17 cellular contexts compared by ENCODE assay signal in the genomic region with DNA sequence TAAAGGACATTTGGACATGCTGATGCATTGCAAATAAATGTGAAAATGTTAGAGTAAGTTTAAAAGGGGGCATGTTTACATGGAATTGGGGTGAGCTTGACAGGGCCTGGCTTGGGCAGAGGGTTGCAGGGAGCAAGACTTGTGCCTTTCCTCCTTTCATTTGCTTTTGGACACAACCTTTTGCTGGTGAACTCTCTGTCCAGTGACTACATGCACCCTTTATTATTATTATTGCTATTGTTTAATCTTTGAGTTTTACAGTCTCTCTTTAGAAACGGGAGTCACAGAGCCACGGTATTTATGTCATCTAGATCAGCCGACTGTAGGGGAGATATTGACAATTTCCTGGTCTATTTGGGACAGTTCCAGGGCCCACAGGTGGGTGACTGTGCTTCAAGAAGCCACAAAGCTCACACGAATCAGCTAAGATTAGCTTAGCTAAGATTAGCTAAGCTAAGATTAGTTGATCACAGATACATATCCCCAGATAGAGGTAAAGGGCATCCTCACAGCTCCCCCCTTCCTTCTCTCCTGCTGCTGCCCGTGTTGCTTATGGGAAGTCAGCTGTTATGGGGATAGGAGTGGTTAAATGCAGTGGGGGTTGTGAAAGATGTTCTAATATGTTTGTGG. TPM values are rescaled to one million over a fixed set of nuclear protein-coding genes. Genes with fewer than 3 reads are reported as not detected.
A peak's percentile ranks its signal among the peaks of the same experiment; 100 is the strongest.
DNase-seq lines count a peak whose midpoint lies in the region; ATAC-seq and TF ChIP-seq lines count a peak whose summit lies in the region.
"Had no signal": no experiment of that assay in that cellular context is flagged by ENCODE, and none has a peak within 500 bp of the region (broad histone marks: within the 10 kb centered on the region; RNA-seq: fewer than 3 reads in every experiment).

No MANE protein-coding gene starts in this region.

- no peaks in the 10 kb centered on the region for H3K79me1 ChIP-seq in IMR-90 (ENCODE audit: low read depth in 1 of 2, low read length in 2 of 2)

- CTCF ChIA-PET in IMR-90 (lab: Yijun Ruan, JAX) (interaction anchor here (0.5 to 8.7 kb wide), 6 partner anchors 13 to 165 kb away, joined by 3 to 82 read pairs (median 3); a partner anchor contains a TSS), PC-9 (lab: Charles Lee) (interaction anchor here (3.2 kb wide), 1 partner anchor 98 kb away, joined by 24 read pairs; no protein-coding TSS in a partner anchor)

- H3K23ac ChIP-seq in IMR-90 (ENCODE audit: low read depth, low read length): no peak overlapping the region

- H3K4me3 ChIP-seq in BLaER1: no peak overlapping the region
- H3K4me3 ChIP-seq in IMR-90 (ENCODE audit: insufficient read depth, low read depth, low read length): no peak overlapping the region
- H3K4me3 ChIP-seq in PC-9: no peak overlapping the region
- no peak overlapping the region for H3K4me3 ChIP-seq in hepatocyte
- no peak overlapping the region for H3K4me3 ChIP-seq in endodermal cell (ENCODE audit: low read length)

- H3K9ac ChIP-seq in BLaER1: peak overlapping the region; percentile 46
- H3K9ac ChIP-seq in IMR-90 (ENCODE audit: low read depth, low read length): no peak overlapping the region
- H3K9ac ChIP-seq in endodermal cell (ENCODE audit: extremely low read depth, low read length, poor library complexity, severe bottlenecking): no peak overlapping the region

- peaks cover 54% of the 10 kb centered on the region for H3K4me1 Mint-ChIP-seq in endodermal cell

- WGBS in IMR-90 (ENCODE audit: extremely low coverage in 2 of 2, insufficient read length in 1 of 2), 2 experiments: 29% methylated on average over 2 of the region's 5 CpGs; no CpG with 5 or more reads in 1 of the 2 experiments
- WGBS in hepatocyte (ENCODE audit: low lambda C conversion rate, missing lambda C conversion rate): 41% methylated on average over 5 of the region's 5 CpGs
- 58 to 90% methylated on average over 2 to 5 of the region's 5 CpGs for WGBS in endodermal cell (ENCODE audit: insufficient coverage in 1 of 2, insufficient read length in 1 of 2), 2 experiments

- no peak overlapping the region for H3K56ac ChIP-seq in IMR-90 (ENCODE audit: extremely low read depth, insufficient read depth, low read length)

- no peak overlapping the region for H4K5ac ChIP-seq in IMR-90 (ENCODE audit: low read depth, low read length)

- BruUV-seq in IMR-90 (replicated peaks; lab: Mats Ljungman, UMichigan): no TSS peak
- BruUV-seq in PC-9 (replicated peaks; lab: Mats Ljungman, UMichigan): no TSS peak

- TF ChIP-seq RAD21 in IMR-90 (IDR thresholded peaks at IDR 0.05; ENCODE audit: low read length): no peak

- H2AFZ ChIP-seq in IMR-90 (replicated peaks; ENCODE audit: low read length, poor library complexity) (peak overlapping the region; percentile 47), PC-9 (no peak overlapping the region), hepatocyte (no peak overlapping the region)

- peaks cover 8% of the 10 kb centered on the region for H3K27me3 Mint-ChIP-seq in endodermal cell (ENCODE audit: insufficient read depth)

- no peak overlapping the region for H2BK5ac ChIP-seq in IMR-90 (ENCODE audit: low read depth, low read length, poor library complexity, severe bottlenecking)

- intact Hi-C loops in IMR-90 (cut with micrococcal nuclease): no loop called here
- intact Hi-C loops in PC-9 (cut with micrococcal nuclease; ENCODE audit: unreplicated experiment): no loop called here

- H3K4me3 Mint-ChIP-seq in endodermal cell: no peak overlapping the region
- H3K4me3 Mint-ChIP-seq: CD14-positive monocyte had no signal

- H3K27me3 ChIP-seq in BLaER1: no peaks in the 10 kb centered on the region
- no peaks in the 10 kb centered on the region for H3K27me3 ChIP-seq in IMR-90 (ENCODE audit: control insufficient read depth, insufficient read depth, low read length)
- no peaks in the 10 kb centered on the region for H3K27me3 ChIP-seq in PC-9 (ENCODE audit: insufficient read depth, low read depth)
- H3K27me3 ChIP-seq in hepatocyte: no peaks in the 10 kb centered on the region
- peaks cover 21% of the 10 kb centered on the region for H3K27me3 ChIP-seq in endodermal cell (ENCODE audit: control insufficient read depth, insufficient read depth, low read length, poor library complexity, severe bottlenecking)

- POLR2A ChIA-PET in IMR-90 (lab: Charles Lee; ENCODE audit: unreplicated experiment) (no interaction called here), PC-9 (lab: Charles Lee; ENCODE audit: unreplicated experiment) (interaction anchor here (0.6 kb wide), 1 partner anchor 74 kb away, joined by 4 read pairs; no protein-coding TSS in a partner anchor)

- in situ Hi-C loops in IMR-90 (cut with MboI; ENCODE audit: low sequenced_read_pairs): loop anchor here (5.0 kb wide), 2 partner anchors 97 to 177 kb away; no protein-coding TSS in a partner anchor

- H3K9me3 ChIP-seq in BLaER1: no peaks in the 10 kb centered on the region
- H3K9me3 ChIP-seq in IMR-90 (ENCODE audit: control insufficient read depth, insufficient read depth, low read length): no peaks in the 10 kb centered on the region
- no peaks in the 10 kb centered on the region for H3K9me3 ChIP-seq in PC-9 (ENCODE audit: insufficient read depth, low read depth)
- H3K9me3 ChIP-seq in hepatocyte (ENCODE audit: low read depth): no peaks in the 10 kb centered on the region
- H3K9me3 ChIP-seq in endodermal cell (ENCODE audit: control insufficient read depth, low read length): no peaks in the 10 kb centered on the region

- H4K91ac ChIP-seq in IMR-90 (ENCODE audit: insufficient read depth, low read depth, low read length): no peak overlapping the region

- no peak overlapping the region for H4K8ac ChIP-seq in IMR-90 (ENCODE audit: low read depth in 2 of 2, low read length in 2 of 2)

- H3K4me2 ChIP-seq in BLaER1 (peak overlapping the region; percentile 71), IMR-90 (ENCODE audit: low read depth, low read length) (no peak overlapping the region), PC-9 (peak overlapping the region; percentile 54), hepatocyte (no peak overlapping the region)

- no peaks in the 10 kb centered on the region for H3K36me3 Mint-ChIP-seq in endodermal cell (ENCODE audit: low read depth)
- H3K36me3 Mint-ChIP-seq: CD14-positive monocyte had no signal

- no peak overlapping the region for H2BK15ac ChIP-seq in IMR-90 (ENCODE audit: low read depth, low read length)

- no peak overlapping the region; the same call in 1 of the 2 replicates for H2AK5ac ChIP-seq in IMR-90 (ENCODE audit: low read depth, low read length)

- H2AK9ac ChIP-seq in IMR-90 (replicated peaks; ENCODE audit: low read depth, low read length, poor library complexity): no peak overlapping the region

- H4K20me1 ChIP-seq in BLaER1: no peaks in the 10 kb centered on the region; the same call in 1 of the 2 replicates
- peaks cover 3% of the 10 kb centered on the region; the same call in 1 of the 2 replicates for H4K20me1 ChIP-seq in IMR-90 (ENCODE audit: insufficient read depth, low read length)
- H4K20me1 ChIP-seq in PC-9 (ENCODE audit: insufficient read depth): peaks cover 3% of the 10 kb centered on the region; the same call in 1 of the 2 replicates
- no peaks in the 10 kb centered on the region for H4K20me1 ChIP-seq in hepatocyte (ENCODE audit: insufficient read depth, poor library complexity, severe bottlenecking)

- H3K9me1 ChIP-seq in IMR-90 (ENCODE audit: insufficient read depth, low read length): peaks cover 18% of the 10 kb centered on the region

- peaks cover 29% of the 10 kb centered on the region; the same call in 1 of the 2 replicates for H3F3A ChIP-seq in PC-9 (ENCODE audit: insufficient read depth, low read depth)

- no peak overlapping the region for H3K18ac ChIP-seq in IMR-90 (ENCODE audit: low read depth, low read length)

- H3K4me1 ChIP-seq in BLaER1 (peaks cover 58% of the 10 kb centered on the region), IMR-90 (ENCODE audit: control insufficient read depth, insufficient read depth, low read length) (peaks cover 16% of the 10 kb centered on the region), PC-9 (replicated peaks; ENCODE audit: insufficient read depth) (peaks cover 57% of the 10 kb centered on the region), hepatocyte (ENCODE audit: insufficient read depth) (peaks cover 54% of the 10 kb centered on the region), endodermal cell (ENCODE audit: control insufficient read depth, insufficient read depth, low read length) (peaks cover 28% of the 10 kb centered on the region)

- no peak overlapping the region for H3K4ac ChIP-seq in IMR-90 (ENCODE audit: low read depth, low read length)

- H3K9me2 ChIP-seq in PC-9 (ENCODE audit: insufficient read depth) (no peaks in the 10 kb centered on the region), hepatocyte (replicated peaks; ENCODE audit: insufficient read depth) (no peaks in the 10 kb centered on the region)

- H3K27ac ChIP-seq in BLaER1: no peak overlapping the region
- H3K27ac ChIP-seq in IMR-90 (ENCODE audit: insufficient read depth, low read length): no peak overlapping the region
- no peak overlapping the region; the same call in 1 of the 2 replicates for H3K27ac ChIP-seq in PC-9
- H3K27ac ChIP-seq in hepatocyte: peak overlapping the region; percentile 80
- H3K27ac ChIP-seq in endodermal cell (ENCODE audit: low read depth, low read length): no peak overlapping the region

- H3K79me2 ChIP-seq in PC-9 (ENCODE audit: low read depth) (no peaks in the 10 kb centered on the region), hepatocyte (no peaks in the 10 kb centered on the region)

- H2BK20ac ChIP-seq in IMR-90 (ENCODE audit: low read depth, low read length): no peak overlapping the region

- H2BK120ac ChIP-seq in IMR-90 (ENCODE audit: low read depth, low read length): no peak overlapping the region; the same call in 1 of the 2 replicates

- no peak overlapping the region for H3K27ac Mint-ChIP-seq in endodermal cell
- H3K27ac Mint-ChIP-seq: CD14-positive monocyte had no signal

- DNase-seq in IMR-90 (no peak), PC-9 (no peak), hepatocyte (ENCODE audit: low spot score) (no peak), ecto neural progenitor cell (ENCODE audit: low spot score) (no peak), NCI-H1048 (lab: John Stamatoyannopoulos, UW) (no peak), endodermal cell (no peak), GDM1 (lab: John Stamatoyannopoulos, UW) (no peak)
- DNase-seq: AML-193, Karpas-422, NCI-H1092, NCI-H1436, NCI-H187 treated with DMSO at 0.1 percent for 48 hours, NCI-H2107, NCI-H69, Right ventricle myocardium superior had no signal

- no peaks in the 10 kb centered on the region for H3K9me3 Mint-ChIP-seq in endodermal cell
- H3K9me3 Mint-ChIP-seq: CD14-positive monocyte had no signal

- no peak for TF ChIP-seq POLR2A in IMR-90 (IDR thresholded peaks at IDR 0.05; ENCODE audit: low read depth, low read length)

- H3K14ac ChIP-seq in IMR-90 (replicated peaks; ENCODE audit: low read depth, low read length): 0 out of 2 replicates have a peak overlapping the region, but pooled peaks have one; percentile 1

- ATAC-seq in IMR-90 (ENCODE audit: low read depth): no peak

- TF ChIP-seq CTCF in IMR-90 (conservative IDR thresholded peaks at IDR 0.05; ENCODE audit: low read depth, low read length) (no peak), PC-9 (conservative IDR thresholded peaks at IDR 0.05) (no peak), hepatocyte (IDR thresholded peaks at IDR 0.05; ENCODE audit: poor library complexity) (no peak), endodermal cell (conservative IDR thresholded peaks at IDR 0.05) (no peak)

- H3K36me3 ChIP-seq in BLaER1 (no peaks in the 10 kb centered on the region), IMR-90 (ENCODE audit: control insufficient read depth, insufficient read depth, low read length) (no peaks in the 10 kb centered on the region), PC-9 (ENCODE audit: low read depth) (no peaks in the 10 kb centered on the region), hepatocyte (replicated peaks; ENCODE audit: insufficient read depth, low read depth) (no peaks in the 10 kb centered on the region), endodermal cell (ENCODE audit: control insufficient read depth, insufficient read depth, low read length) (no peaks in the 10 kb centered on the region)

- dilution Hi-C loops in IMR-90 (cut with HindIII; ENCODE audit: low sequenced_read_pairs, unreplicated experiment): no loop called here

RNA-seq across cellular contexts. Expression of a gene that starts 28.9 kb away (rescaled TPM):
- total RNA-seq in IMR-90 (2012; rRNA removed) (3.3 and 4.3 TPM in 2 replicates), PC-9 (2021) (61.9 and 84.2 TPM in 2 replicates), hepatocyte (10.7 and 12.8 TPM in 2 replicates), endodermal cell (10 to 100 TPM; 51.1 to 83.0 TPM)
- polyA plus RNA-seq in IMR-90 (2012; rRNA removed) (12.7 and 13.2 TPM in 2 replicates), hepatocyte (11.1 and 14.8 TPM in 2 replicates)
- polyA plus RNA-seq in IMR-90 (2012; cell fraction: cytosol; rRNA removed): 9.5 TPM in 2 replicates
- 17.9 and 24.9 TPM in 2 replicates for polyA plus RNA-seq in IMR-90 (2012; cell fraction: nucleus; rRNA removed; ENCODE audit: low replicate concordance)
- 28.1 TPM for polyA plus RNA-seq in endodermal cell (2013, experiment 1 of 2)
- 38.7 TPM for polyA plus RNA-seq in endodermal cell (2013, experiment 2 of 2)
- polyA plus RNA-seq: CD14-positive monocyte had no signal

Comparison
In these comparisons a context has a peak if more than half of its experiments do, and no peak if none do; other contexts are left out.
1. H3K4me2 ChIP-seq: peak in BLaER1 (single experiment) and PC-9 (single experiment); none in IMR-90 (single experiment) and hepatocyte (single experiment).